In genomic region chrX:153829549-153829798, GRCh38 we compare ENCODE assay signal across 1 cellular context.
TF ChIP-seq lines count a peak whose summit lies in the region.

No MANE protein-coding gene starts in this region.

TF ChIP-seq in SK-N-SH treated with all-trans-retinoic acid at 6 μM for 48 hours, 23 proteins besides CTCF, POLR2A, EP300 and RAD21 (continued from another document):
- no peak for TF ChIP-seq PATZ1 (CRISPR knock-in tag; IDR thresholded peaks at IDR 0.05; ENCODE audit: borderline replicate concordance)
- TF ChIP-seq BACH2 (CRISPR knock-in tag; IDR thresholded peaks at IDR 0.05; ENCODE audit: borderline replicate concordance): no peak
- TF ChIP-seq RARB (CRISPR knock-in tag; IDR thresholded peaks at IDR 0.05): no peak
- no peak for TF ChIP-seq ZFP3 (CRISPR knock-in tag; IDR thresholded peaks at IDR 0.05)
- no peak for TF ChIP-seq CSRNP3 (CRISPR knock-in tag; IDR thresholded peaks at IDR 0.05)
- TF ChIP-seq ESRRG (CRISPR knock-in tag; IDR thresholded peaks at IDR 0.05): no peak
